In the genomic region with DNA sequence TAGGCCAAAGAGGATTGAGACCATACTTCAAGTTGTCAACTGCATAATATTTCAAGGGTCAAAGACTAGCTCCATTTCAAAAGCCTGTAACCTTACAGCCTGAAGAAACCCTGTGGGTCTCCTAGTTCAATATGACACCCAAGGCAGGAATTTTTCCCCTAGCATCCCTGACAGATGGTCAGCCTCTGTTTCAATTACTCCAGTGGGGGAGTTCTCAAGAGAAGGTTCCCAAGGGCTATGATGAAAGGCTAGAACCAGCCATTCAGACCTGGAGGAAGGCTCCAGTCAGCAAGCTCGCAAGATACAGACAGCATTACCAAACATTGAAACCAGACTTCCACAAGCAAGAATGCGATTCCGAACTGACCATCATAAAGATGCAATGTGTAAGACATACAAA, we compare ENCODE assay signal across 12 cellular contexts. TPM values are rescaled to one million over a fixed set of nuclear protein-coding genes. Genes with fewer than 3 reads are reported as not detected.
A peak's percentile ranks its signal among the peaks of the same experiment; 100 is the strongest.
DNase-seq lines count a peak whose midpoint lies in the region; ATAC-seq and TF ChIP-seq lines count a peak whose summit lies in the region.
"Had no signal": no experiment of that assay in that cellular context is flagged by ENCODE, and none has a peak within 500 bp of the region (broad histone marks: within the 10 kb centered on the region; RNA-seq: fewer than 3 reads in every experiment).

No MANE protein-coding gene starts in this region.

- H3K36me3 ChIP-seq in BLaER1 treated with 17β-estradiol and CSF1 and Interleukin-3, amounts not matched to agents 10 nM and 100 nM = peaks cover 0 to 9% (median 0%) of the 10 kb centered on the region in 11 experiments; a peak in 5 of 22 replicates

- H2AK5ac ChIP-seq in H9 (ENCODE audit: insufficient read length, low read length) = no peak overlapping the region

- H3K23me2 ChIP-seq in H9 (ENCODE audit: insufficient read length, low read depth, low read length, poor library complexity, severe bottlenecking) = peaks cover 9% of the 10 kb centered on the region

- no peak overlapping the region for H4K8ac ChIP-seq in H9 (replicated peaks; ENCODE audit: insufficient read length, low read depth, low read length)

- H3K14ac ChIP-seq in H9 (ENCODE audit: insufficient read depth, low read length) = no peak overlapping the region

- no peak overlapping the region for H3K23ac ChIP-seq in H9 (ENCODE audit: insufficient read length, low read depth, low read length)

- no CpG with 5 or more reads among the region's 3 CpGs for WGBS in H9 (ENCODE audit: extremely low coverage, insufficient read length, low lambda C conversion rate)

- H3T11ph ChIP-seq in H9 (ENCODE audit: low read length) = no peak overlapping the region

- H3K4me1 Mint-ChIP-seq in H9 (peaks cover 13 to 40% of the 10 kb centered on the region in 2 experiments), memory B cell (peaks cover 5% of the 10 kb centered on the region)

- peaks cover 0 to 39% (median 10%) of the 10 kb centered on the region in 11 experiments; a peak in 10 of 22 replicates for H4K20me1 ChIP-seq in BLaER1 treated with 17β-estradiol and CSF1 and Interleukin-3, amounts not matched to agents 10 nM and 100 nM
- H4K20me1 ChIP-seq in H9 (ENCODE audit: control insufficient read depth, insufficient read depth, insufficient read length) = no peaks in the 10 kb centered on the region

- peak overlapping the region; percentile 64 to 92 (median 74) for H3K4me3 ChIP-seq in BLaER1 treated with 17β-estradiol and CSF1 and Interleukin-3, amounts not matched to agents 10 nM and 100 nM
- peak overlapping the region; percentile 52 for H3K4me3 ChIP-seq in astrocyte of the spinal cord (ENCODE audit: low read depth, low read length)
- H3K4me3 ChIP-seq: GM12878, lung had no signal

- no peaks in the 10 kb centered on the region for H3K79me1 ChIP-seq in H9 (ENCODE audit: insufficient read depth, low read depth, low read length, poor library complexity, severe bottlenecking)

- H2BK120ac ChIP-seq in H9 (ENCODE audit: low read depth, low read length, poor library complexity, severe bottlenecking) = no peak overlapping the region

- no peak overlapping the region for H2BK5ac ChIP-seq in H9 (ENCODE audit: insufficient read length, low read length)

- H4K91ac ChIP-seq in H9 (ENCODE audit: insufficient read length, low read depth, low read length) = no peak overlapping the region

- peak overlapping the region in 6 of 11 experiments; percentile 73 to 97 (median 90); a peak in 12 of 22 replicates for H3K9ac ChIP-seq in BLaER1 treated with 17β-estradiol and CSF1 and Interleukin-3, amounts not matched to agents 10 nM and 100 nM
- no peak overlapping the region for H3K9ac ChIP-seq in H9 (ENCODE audit: extremely low read depth, insufficient read length, low read length)

- H2BK12ac ChIP-seq in H9 (ENCODE audit: insufficient read length, low read depth, low read length) = no peak overlapping the region

- no peak overlapping the region for H3K18ac ChIP-seq in H9 (ENCODE audit: insufficient read length, low read depth, low read length)

- no peak overlapping the region for H2BK15ac ChIP-seq in H9 (ENCODE audit: low read depth, low read length)

- no peak overlapping the region for H3K4ac ChIP-seq in H9 (ENCODE audit: low read depth, low read length)

- H2BK20ac ChIP-seq in H9 (ENCODE audit: low read depth, low read length, poor library complexity, severe bottlenecking) = no peak overlapping the region

- H3K4me3 Mint-ChIP-seq in H9 (peak overlapping the region; percentile 94 to 96), memory B cell (peak overlapping the region; percentile 53)

- in situ Hi-C loops in astrocyte of the spinal cord (cut with HindIII; ENCODE audit: low sequenced_read_pairs) = no loop called here

- peaks cover 17 to 63% (median 35%) of the 10 kb centered on the region in 10 experiments for H3K4me1 ChIP-seq in BLaER1 treated with 17β-estradiol and CSF1 and Interleukin-3, amounts not matched to agents 10 nM and 100 nM
- no peaks in the 10 kb centered on the region for H3K4me1 ChIP-seq in H9 (ENCODE audit: insufficient read depth, low read length)

- H2AFZ ChIP-seq in H9 (ENCODE audit: low read length) = no peak overlapping the region

- H3K27ac Mint-ChIP-seq in H9 (no peak overlapping the region), memory B cell (no peak overlapping the region)

- H4K5ac ChIP-seq in H9 (ENCODE audit: insufficient read length, low read depth, low read length) = no peak overlapping the region

- H3K36me3 Mint-ChIP-seq in H9 (ENCODE audit: insufficient read depth in 1 of 3, low read depth in 3 of 3) = peaks cover 7 to 12% (median 11%) of the 10 kb centered on the region in 3 experiments
- H3K36me3 Mint-ChIP-seq in memory B cell = peaks cover 3% of the 10 kb centered on the region

- no peaks in the 10 kb centered on the region for H3K79me2 ChIP-seq in H9 (ENCODE audit: insufficient read depth, low read length)

- H3K56ac ChIP-seq in H9 (ENCODE audit: insufficient read length, low read depth, low read length) = no peak overlapping the region

- H3K4me2 ChIP-seq in BLaER1 treated with 17β-estradiol and CSF1 and Interleukin-3, amounts not matched to agents 10 nM and 100 nM = peak overlapping the region; percentile 85 to 98 (median 93)
- H3K4me2 ChIP-seq in H9 (ENCODE audit: insufficient read depth, insufficient read length, low read length) = peak overlapping the region; percentile 82

- peaks cover 8 to 18% (median 8%) of the 10 kb centered on the region in 11 experiments for H3K9me3 ChIP-seq in BLaER1 treated with 17β-estradiol and CSF1 and Interleukin-3, amounts not matched to agents 10 nM and 100 nM (replicated peaks in 1 of 11)
- no peaks in the 10 kb centered on the region for H3K9me3 ChIP-seq in H9 (ENCODE audit: control insufficient read depth, low read depth, low read length)

- peaks cover 30 to 82% (median 78%) of the 10 kb centered on the region in 11 experiments for H3K27me3 ChIP-seq in BLaER1 treated with 17β-estradiol and CSF1 and Interleukin-3, amounts not matched to agents 10 nM and 100 nM
- H3K27me3 ChIP-seq in H9 (ENCODE audit: insufficient read depth, low read length) = peaks cover 11% of the 10 kb centered on the region; the same call in 1 of the 2 replicates

- no peak for ATAC-seq in memory B cell (ENCODE audit: low read depth)
- ATAC-seq: GM12878 had no signal

- peaks cover 24% of the 10 kb centered on the region for H3K27me3 Mint-ChIP-seq in H9 (ENCODE audit: low read depth)
- H3K27me3 Mint-ChIP-seq in memory B cell = peaks cover 12% of the 10 kb centered on the region

- H3K27ac ChIP-seq in BLaER1 treated with 17β-estradiol and CSF1 and Interleukin-3, amounts not matched to agents 10 nM and 100 nM = peak overlapping the region in 3 of 11 experiments; percentile 96 to 98 (median 96); a peak in 6 of 22 replicates
- H3K27ac ChIP-seq in H9 (ENCODE audit: insufficient read length, low read depth, low read length) = no peak overlapping the region
- no peak overlapping the region for H3K27ac ChIP-seq in caudate nucleus (ENCODE audit: low read depth, low read length)

- no peak for DNase-seq in H9
- DNase-seq in astrocyte of the spinal cord (ENCODE audit: low read depth, low spot score) = no peak
- DNase-seq in memory B cell (ENCODE audit: low spot score in 2 of 2) = no peak
- DNase-seq in Kasumi-1 (lab: John Stamatoyannopoulos, UW) = no peak
- no peak for DNase-seq in NCI-H2196 (lab: John Stamatoyannopoulos, UW; ENCODE audit: unreplicated experiment)
- no peak for DNase-seq in caudate nucleus (lab: John Stamatoyannopoulos, UW)
- no peak for DNase-seq in NCI-H524 treated with DMSO at 0.1 percent for 48 hours (lab: John Stamatoyannopoulos, UW)
- DNase-seq: NCI-H2081, small intestine had no signal

- TF ChIP-seq CTCF in H9 (conservative IDR thresholded peaks at IDR 0.05) (no peak), astrocyte of the spinal cord (IDR thresholded peaks at IDR 0.05; ENCODE audit: low read depth, low read length) (no peak)

- H3K9me3 Mint-ChIP-seq in H9 (peaks cover 11 to 14% of the 10 kb centered on the region in 2 experiments), memory B cell (no peaks in the 10 kb centered on the region)

RNA-seq across cellular contexts. Expression of a gene that starts 1.6 kb away (rescaled TPM):
- 20.2 and 21.3 TPM in 2 replicates for total RNA-seq in H9 (2021)

RNA-seq across cellular contexts. Expression of a gene that starts 15.5 kb away (rescaled TPM):
- total RNA-seq in H9 (2021) = 70.0 and 77.7 TPM in 2 replicates
